In the genomic region with DNA sequence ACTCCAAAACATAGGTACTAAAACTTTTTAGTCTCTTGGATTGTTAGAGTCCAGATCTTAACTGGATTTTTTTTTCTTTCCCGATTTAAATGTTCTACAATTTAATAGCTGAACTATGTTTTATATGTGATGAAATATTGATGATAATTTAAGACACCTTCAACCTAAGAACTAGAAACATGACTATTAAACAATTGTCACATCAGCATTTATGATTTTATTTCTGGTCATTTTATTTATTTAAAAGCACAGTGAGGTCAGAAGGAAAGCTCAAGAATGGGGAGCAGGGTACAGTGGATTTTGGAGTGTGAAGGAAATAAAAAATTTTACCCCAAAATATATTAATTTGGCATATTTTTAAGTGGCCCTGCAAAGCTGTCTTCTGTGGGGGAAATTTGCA, we compare ENCODE assay signal across 17 cellular contexts.
DNase-seq lines count a peak whose midpoint lies in the region; ATAC-seq and TF ChIP-seq lines count a peak whose summit lies in the region.
"Had no signal": no experiment of that assay in that cellular context is flagged by ENCODE, and none has a peak within 500 bp of the region (broad histone marks: within the 10 kb centered on the region; RNA-seq: fewer than 3 reads in every experiment).

No MANE protein-coding gene starts in this region.

- H3K36me3 Mint-ChIP-seq in Calu3 (ENCODE audit: insufficient read depth, unreplicated experiment), result peaks cover 6% of the 10 kb centered on the region
- peaks cover 13% of the 10 kb centered on the region for H3K36me3 Mint-ChIP-seq in mesothelial cell of epicardium
- H3K36me3 Mint-ChIP-seq: CD4-positive, CD25-positive, alpha-beta regulatory T cell; CD8-positive, alpha-beta memory T cell had no signal

- RAD21 ChIA-PET in HCT116 (lab: Charles Lee; ENCODE audit: low non-redundant PET in 1 of 2, low total read pairs in 2 of 2, uncharacterized antibody in 2 of 2, unreplicated experiment in 2 of 2), result no interaction called here

- no peaks in the 10 kb centered on the region for H3K9me3 ChIP-seq in HCT116 (ENCODE audit: control insufficient read depth in 1 of 2, insufficient read depth in 1 of 2, low read depth in 1 of 2, low read length in 2 of 2)
- H3K9me3 ChIP-seq in PC-9 (ENCODE audit: insufficient read depth, low read depth), result no peaks in the 10 kb centered on the region; the same call in 1 of the 2 replicates
- H3K9me3 ChIP-seq: BE2C had no signal

- no peak for TF ChIP-seq POLR2A in HCT116 (IDR thresholded peaks at IDR 0.05; ENCODE audit: borderline replicate concordance, extremely low read depth, insufficient read depth, insufficient read length)

- H3K4me1 ChIP-seq in HCT116 (ENCODE audit: control insufficient read depth in 1 of 2, insufficient read depth in 2 of 2, low read length in 2 of 2), result peaks cover 4 to 7% of the 10 kb centered on the region in 2 experiments; a peak in 3 of 4 replicates
- peaks cover 18% of the 10 kb centered on the region for H3K4me1 ChIP-seq in PC-9 (replicated peaks; ENCODE audit: insufficient read depth)
- H3K4me1 ChIP-seq: BE2C had no signal

- H3K9me2 ChIP-seq in HCT116 (ENCODE audit: insufficient read depth) (no peaks in the 10 kb centered on the region), PC-9 (ENCODE audit: insufficient read depth) (no peaks in the 10 kb centered on the region)

- H3K27me3 ChIP-seq in HCT116 (ENCODE audit: insufficient read depth, low read length), result no peaks in the 10 kb centered on the region
- H3K27me3 ChIP-seq in PC-9 (ENCODE audit: insufficient read depth, low read depth), result no peaks in the 10 kb centered on the region
- H3K27me3 ChIP-seq: BE2C had no signal

- H3F3A ChIP-seq in PC-9 (ENCODE audit: insufficient read depth, low read depth), result peaks cover 5% of the 10 kb centered on the region; the same call in 1 of the 2 replicates

- H3K27me3 Mint-ChIP-seq in Calu3 (ENCODE audit: unreplicated experiment) (no peaks in the 10 kb centered on the region), mesothelial cell of epicardium (ENCODE audit: low read depth) (no peaks in the 10 kb centered on the region)

- BruUV-seq in Calu3 (replicated peaks; lab: Mats Ljungman, UMichigan) (no TSS peak), HCT116 (replicated peaks; lab: Mats Ljungman, UMichigan) (no TSS peak), PC-9 (replicated peaks; lab: Mats Ljungman, UMichigan) (no TSS peak)

- intact Hi-C loops in Calu3 (cut with micrococcal nuclease; ENCODE audit: unreplicated experiment) (no loop called here), HCT116 (cut with micrococcal nuclease) (no loop called here), PC-9 (cut with micrococcal nuclease; ENCODE audit: unreplicated experiment) (loop anchor here (2.0 kb wide), 1 partner anchor 86 kb away; a partner anchor contains a TSS), cardiac septum (cut with DNase I) (no loop called here)

- H3K4me1 Mint-ChIP-seq in Calu3 (ENCODE audit: low read depth, unreplicated experiment) (peaks cover 22% of the 10 kb centered on the region), mesothelial cell of epicardium (peaks cover 40% of the 10 kb centered on the region)
- H3K4me1 Mint-ChIP-seq: CD4-positive, CD25-positive, alpha-beta regulatory T cell had no signal

- H3K4me3 ChIP-seq in HCT116 (replicated peaks in 1 of 2; ENCODE audit: low read depth in 1 of 2, low read length in 2 of 2), result no peak overlapping the region
- no peak overlapping the region for H3K4me3 ChIP-seq in PC-9

- H3K9me3 Mint-ChIP-seq in Calu3 (ENCODE audit: low read depth, unreplicated experiment) (no peaks in the 10 kb centered on the region), mesothelial cell of epicardium (peaks cover 24% of the 10 kb centered on the region)
- H3K9me3 Mint-ChIP-seq: CD4-positive, CD25-positive, alpha-beta regulatory T cell; CD8-positive, alpha-beta memory T cell had no signal

- H3K36me3 ChIP-seq in HCT116 (ENCODE audit: control insufficient read depth in 1 of 2, insufficient read depth in 2 of 2, low read length in 2 of 2) (no peaks in the 10 kb centered on the region), PC-9 (ENCODE audit: low read depth) (no peaks in the 10 kb centered on the region)
- H3K36me3 ChIP-seq: BE2C had no signal

- H3K9ac ChIP-seq in HCT116 (ENCODE audit: low read length), result no peak overlapping the region
- H3K9ac ChIP-seq: KMS-11 had no signal

- H3K27ac ChIP-seq in HCT116 (ENCODE audit: low read depth, low read length) (no peak overlapping the region), PC-9 (peak overlapping the region; percentile 14; the same call in 1 of the 2 replicates)
- H3K27ac ChIP-seq: KMS-11 had no signal

- CTCF ChIA-PET in Calu3 (lab: Charles Lee) (no interaction called here), HCT116 (lab: Charles Lee) (no interaction called here), PC-9 (lab: Charles Lee) (interaction anchor here (0.6 kb wide), 1 partner anchor 221 kb away, joined by 3 read pairs; no protein-coding TSS in a partner anchor)

- H4K20me1 ChIP-seq in HCT116 (ENCODE audit: insufficient read depth) (no peaks in the 10 kb centered on the region), PC-9 (ENCODE audit: insufficient read depth) (no peaks in the 10 kb centered on the region)

- H3K27ac Mint-ChIP-seq in Calu3 (ENCODE audit: unreplicated experiment) (peak overlapping the region; percentile 90), mesothelial cell of epicardium (peak overlapping the region; percentile 44)
- H3K27ac Mint-ChIP-seq: CD4-positive, CD25-positive, alpha-beta regulatory T cell; CD8-positive, alpha-beta memory T cell had no signal

- ATAC-seq in HCT116, result no peak
- no peak for ATAC-seq in HG03135 (IDR thresholded peaks at IDR 0.05; ENCODE audit: unreplicated experiment)

- H3K4me3 Mint-ChIP-seq in Calu3 (ENCODE audit: low read depth, unreplicated experiment), result peak overlapping the region; percentile 13
- no peak overlapping the region for H3K4me3 Mint-ChIP-seq in mesothelial cell of epicardium
- H3K4me3 Mint-ChIP-seq: CD4-positive, CD25-positive, alpha-beta regulatory T cell; CD8-positive, alpha-beta memory T cell; H9 had no signal

- peak overlapping the region; percentile 38; the same call in 1 of the 2 replicates for H3K4me2 ChIP-seq in HCT116 (ENCODE audit: low read length)
- peak overlapping the region; percentile 49; the same call in 1 of the 2 replicates for H3K4me2 ChIP-seq in PC-9
- H3K4me2 ChIP-seq: KMS-11 had no signal

- no peak for DNase-seq in Calu3
- no peak for DNase-seq in HCT116 (ENCODE audit: low read depth, low spot score)
- no peak for DNase-seq in PC-9
- DNase-seq in mesothelial cell of epicardium (ENCODE audit: low spot score in 2 of 2, unreplicated experiment in 2 of 2), result no peak
- DNase-seq in cardiac septum (ENCODE audit: low spot score), result no peak
- DNase-seq in iPS-NIHi7 (ENCODE audit: extremely low spot score), result no peak
- no peak for DNase-seq in RKO (ENCODE audit: low spot score)
- DNase-seq: ACHN; BE2C; C1 segment of cervical spinal cord; CD4-positive, CD25-positive, alpha-beta regulatory T cell; CD8-positive, alpha-beta memory T cell; COR-L47; GF-D8; H9 had no signal

- TF ChIP-seq RAD21 in HCT116 (IDR thresholded peaks at IDR 0.05; ENCODE audit: low read depth), result no peak

- no peaks in the 10 kb centered on the region for H3K79me2 ChIP-seq in HCT116 (ENCODE audit: insufficient read depth, low read length)
- no peaks in the 10 kb centered on the region for H3K79me2 ChIP-seq in PC-9 (ENCODE audit: low read depth)

- POLR2A ChIA-PET in HCT116 (lab: Charles Lee), result no interaction called here
- POLR2A ChIA-PET in PC-9 (lab: Charles Lee; ENCODE audit: unreplicated experiment), result no interaction called here

- no peak overlapping the region for H2AFZ ChIP-seq in HCT116 (ENCODE audit: low read depth, low read length, poor library complexity, severe bottlenecking)
- H2AFZ ChIP-seq in PC-9, result no peak overlapping the region

- TF ChIP-seq CTCF in Calu3 (IDR thresholded peaks at IDR 0.05; ENCODE audit: unreplicated experiment) (no peak), HCT116 (IDR thresholded peaks at IDR 0.05 in 2 of 3, conservative IDR thresholded peaks at IDR 0.05 in 1 of 3; ENCODE audit: borderline replicate concordance in 1 of 3, insufficient read depth in 1 of 3, low read depth in 2 of 3, low read length in 2 of 3) (no peak), PC-9 (conservative IDR thresholded peaks at IDR 0.05) (no peak), mesothelial cell of epicardium (IDR thresholded peaks at IDR 0.05; ENCODE audit: unreplicated experiment) (no peak)

TF ChIP-seq in HCT116, 20 proteins besides CTCF, POLR2A, EP300 and RAD21 (continues in another document):
- TF ChIP-seq SP1 (IDR thresholded peaks at IDR 0.05; ENCODE audit: low read depth), result no peak
- no peak for TF ChIP-seq ZFX (IDR thresholded peaks at IDR 0.05)
- TF ChIP-seq ELF1 (IDR thresholded peaks at IDR 0.05; ENCODE audit: borderline replicate concordance, low read depth), result no peak
- TF ChIP-seq EGR1 (IDR thresholded peaks at IDR 0.05; ENCODE audit: low read depth), result no peak
- TF ChIP-seq, protein P1, sequence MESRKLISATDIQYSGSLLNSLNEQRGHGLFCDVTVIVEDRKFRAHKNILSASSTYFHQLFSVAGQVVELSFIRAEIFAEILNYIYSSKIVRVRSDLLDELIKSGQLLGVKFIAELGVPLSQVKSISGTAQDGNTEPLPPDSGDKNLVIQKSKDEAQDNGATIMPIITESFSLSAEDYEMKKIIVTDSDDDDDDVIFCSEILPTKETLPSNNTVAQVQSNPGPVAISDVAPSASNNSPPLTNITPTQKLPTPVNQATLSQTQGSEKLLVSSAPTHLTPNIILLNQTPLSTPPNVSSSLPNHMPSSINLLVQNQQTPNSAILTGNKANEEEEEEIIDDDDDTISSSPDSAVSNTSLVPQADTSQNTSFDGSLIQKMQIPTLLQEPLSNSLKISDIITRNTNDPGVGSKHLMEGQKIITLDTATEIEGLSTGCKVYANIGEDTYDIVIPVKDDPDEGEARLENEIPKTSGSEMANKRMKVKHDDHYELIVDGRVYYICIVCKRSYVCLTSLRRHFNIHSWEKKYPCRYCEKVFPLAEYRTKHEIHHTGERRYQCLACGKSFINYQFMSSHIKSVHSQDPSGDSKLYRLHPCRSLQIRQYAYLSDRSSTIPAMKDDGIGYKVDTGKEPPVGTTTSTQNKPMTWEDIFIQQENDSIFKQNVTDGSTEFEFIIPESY (IDR thresholded peaks at IDR 0.05; ENCODE audit: extremely low read depth, insufficient replicate concordance, low read length), result no peak
- no peak for TF ChIP-seq SIN3A (IDR thresholded peaks at IDR 0.05; ENCODE audit: low read depth)
